Comparison of ENCODE assay signal across 1 cellular context in genomic region chr5:98770158-98770910, GRCh38.
TF ChIP-seq lines count a peak whose summit lies in the region.

No MANE protein-coding gene starts in this region.

TF ChIP-seq in GM12878, 131 proteins besides CTCF, POLR2A, EP300 and RAD21 (continued from another document):
- peak; percentile 30; the same call in 1 of the 2 replicates for TF ChIP-seq ATF2 (IDR thresholded peaks at IDR 0.05; ENCODE audit: low read length)
- no peak for TF ChIP-seq SUPT20H (IDR thresholded peaks at IDR 0.05; ENCODE audit: borderline replicate concordance, control insufficient read depth, low read depth, low read length)
